Comparison of ENCODE assay signal across 9 cellular contexts in the genomic region with DNA sequence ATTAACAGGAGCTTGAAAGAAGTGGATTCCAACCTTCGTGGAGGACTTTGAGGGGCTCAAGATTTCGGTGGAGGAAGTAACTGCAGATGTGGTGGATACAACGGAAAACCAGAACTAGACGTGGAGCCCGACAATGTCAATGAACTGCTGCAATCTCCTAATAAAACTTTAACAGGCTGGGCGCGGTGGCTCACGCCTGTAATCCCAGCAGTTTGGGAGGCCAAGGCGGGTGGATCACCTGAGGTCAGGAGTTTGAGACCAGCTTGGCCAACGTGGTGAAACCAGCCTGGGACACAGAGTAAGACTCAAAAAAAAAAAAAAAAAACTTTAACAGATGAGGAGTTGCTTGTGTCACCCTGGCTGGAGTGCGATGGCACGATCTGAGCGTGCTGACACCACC.
"Had no signal": no experiment of that assay in that cellular context is flagged by ENCODE, and none has a peak within 500 bp of the region (broad histone marks: within the 10 kb centered on the region; RNA-seq: fewer than 3 reads in every experiment).

No MANE protein-coding gene starts in this region.

- DNase-seq: GM23248, GOT3, H7, HFFc6 had no signal

- ATAC-seq: HCT116, HepG2 had no signal

- H3K27ac ChIP-seq: GM23248, HL-60 had no signal

- H3K27me3 Mint-ChIP-seq: IgD-negative memory B cell had no signal

- H3K4me1 Mint-ChIP-seq: IgD-negative memory B cell had no signal

- H3K4me1 ChIP-seq: HAP-1 had no signal

- H3K4me3 ChIP-seq: GM23248, HAP-1 had no signal

- H3K27ac Mint-ChIP-seq: HFFc6, IgD-negative memory B cell had no signal

- H3K9me3 ChIP-seq: HAP-1 had no signal

- H3K36me3 ChIP-seq: HAP-1 had no signal

- H3K4me3 Mint-ChIP-seq: HFFc6, IgD-negative memory B cell had no signal

- H3K36me3 Mint-ChIP-seq: IgD-negative memory B cell had no signal
